ENCODE assay signal across 16 cellular contexts in genomic region chr16:1688807-1689560, GRCh38. TPM values are rescaled to one million over a fixed set of nuclear protein-coding genes. Genes with fewer than 3 reads are reported as not detected.
DNase-seq lines count a peak whose midpoint lies in the region; ATAC-seq, FAIRE-seq and TF ChIP-seq lines count a peak whose summit lies in the region.
"Had no signal": no experiment of that assay in that cellular context is flagged by ENCODE, and none has a peak within 500 bp of the region (broad histone marks: within the 10 kb centered on the region; RNA-seq: fewer than 3 reads in every experiment).

No MANE protein-coding gene starts in this region.

- no TSS peak for BruUV-seq in HepG2 (replicated peaks; lab: Mats Ljungman, UMichigan)

- no peaks in the 10 kb centered on the region for H3K9me3 ChIP-seq in heart left ventricle
- H3K9me3 ChIP-seq in right cardiac atrium (ENCODE audit: control insufficient read depth, low read length) = no peaks in the 10 kb centered on the region
- no peaks in the 10 kb centered on the region for H3K9me3 ChIP-seq in HepG2 (ENCODE audit: low read length)

- FAIRE-seq in HepG2 (lab: Jason Lieb, UNC) = peak; percentile 61

- TF ChIP-seq CTCF in heart left ventricle (IDR thresholded peaks at IDR 0.05) (no peak), chondrocyte (IDR thresholded peaks at IDR 0.05) (no peak), HepG2 (CRISPR knock-in tag; IDR thresholded peaks at IDR 0.05) (no peak)

- CTCF ChIA-PET in HepG2 (lab: Yijun Ruan, JAX; ENCODE audit: low intra/inter-chr PET ratio, low total read pairs) = no interaction called here
- CTCF ChIA-PET in activated CD4-positive, alpha-beta T cell treated with anti-CD3 and anti-CD28 coated beads, Interleukin-2, amount 10 ng/mL, durations not matched to agents 7 days and 5 days (lab: Charles Lee) = interaction anchor here (3.9 kb wide), 1 partner anchor 17 kb away, joined by 20 read pairs; the partner anchor contains the start of gene MAPK8IP3

- H3K27me3 ChIP-seq in heart left ventricle = no peaks in the 10 kb centered on the region
- no peaks in the 10 kb centered on the region for H3K27me3 ChIP-seq in right cardiac atrium (ENCODE audit: control insufficient read depth, insufficient read depth)
- no peaks in the 10 kb centered on the region for H3K27me3 ChIP-seq in HepG2 (ENCODE audit: control insufficient read depth in 1 of 2, insufficient read depth in 2 of 2, low read length in 2 of 2)
- H3K27me3 ChIP-seq: cardiac muscle cell had no signal

- WGBS in heart left ventricle, 4 donors = 75 to 79% (median 78%) methylated on average over 10 of the region's 10 CpGs
- WGBS in right cardiac atrium = 82% methylated on average over 10 of the region's 10 CpGs
- 45% methylated on average over 10 of the region's 10 CpGs for WGBS in HepG2 (ENCODE audit: low lambda C conversion rate)

- H3K27ac Mint-ChIP-seq in chondrocyte (ENCODE audit: unreplicated experiment) = peak overlapping the region; percentile 90
- H3K27ac Mint-ChIP-seq in activated CD4-positive, alpha-beta T cell treated with anti-CD3 and anti-CD28 coated beads, Interleukin-2, amount 10 ng/mL, durations not matched to agents 7 days and 5 days = no peak overlapping the region

- peak in 2 of 5 donors; percentile 48 to 56 for DNase-seq in heart left ventricle
- no peak for DNase-seq in right cardiac atrium
- no peak for DNase-seq in chondrocyte (ENCODE audit: low spot score)
- peak; percentile 88 for DNase-seq in HepG2 (ENCODE audit: low spot score)
- DNase-seq in AG08396 (ENCODE audit: low spot score) = no peak
- DNase-seq in activated CD4-positive, alpha-beta T cell treated with anti-CD3 and anti-CD28 coated beads, Interleukin-2, amount 10 ng/mL, durations not matched to agents 7 days and 5 days = no peak
- DNase-seq in NCI-H345 treated with DMSO at 0.1 percent for 48 hours (lab: John Stamatoyannopoulos, UW; ENCODE audit: unreplicated experiment) = no peak
- DNase-seq: activated CD8-positive, alpha-beta memory T cell treated with anti-CD3 and anti-CD28 coated beads, Interleukin-2, amount 50 U/mL, for 4 hours; hippocampal formation; natural killer cell; NCI-H524 treated with DMSO at 0.1 percent for 48 hours; stimulated activated naive CD8-positive, alpha-beta T cell treated with anti-CD3 and anti-CD28 coated beads, Interleukin-15, Interleukin-2, amounts not matched to agents 100 U/mL and 50 U/mL, for 24 hours had no signal

- H3K36me3 ChIP-seq in heart left ventricle = peaks cover 0 to 94% (median 72%) of the 10 kb centered on the region in 9 donors
- H3K36me3 ChIP-seq in HepG2 (replicated peaks in 1 of 2; ENCODE audit: control insufficient read depth in 1 of 2, insufficient read depth in 2 of 2, low read length in 2 of 2) = peaks cover 17 to 75% of the 10 kb centered on the region in 2 experiments

- POLR2A ChIA-PET in HepG2 (lab: Yijun Ruan, JAX) = interaction anchor here (1.3 to 2.1 kb wide), 2 partner anchors 11 to 17 kb away, joined by 7 to 12 read pairs; partner anchors contain the start of genes JPT2 and MAPK8IP3
- POLR2A ChIA-PET in activated CD4-positive, alpha-beta T cell treated with anti-CD3 and anti-CD28 coated beads, Interleukin-2, amount 10 ng/mL, durations not matched to agents 7 days and 5 days (lab: Charles Lee) = no interaction called here

- in situ Hi-C loops in HepG2 (cut with HindIII; ENCODE audit: extremely low pct_ligation_motif_present, low pct_unique_long_range_greater_than_20kb) = no loop called here

- peaks cover 13% of the 10 kb centered on the region for H3K36me3 Mint-ChIP-seq in chondrocyte (ENCODE audit: low read depth)
- peaks cover 31% of the 10 kb centered on the region for H3K36me3 Mint-ChIP-seq in activated CD4-positive, alpha-beta T cell treated with anti-CD3 and anti-CD28 coated beads, Interleukin-2, amount 10 ng/mL, durations not matched to agents 7 days and 5 days (ENCODE audit: low read depth)

- peak overlapping the region in 6 of 12 donors; percentile 23 to 73 (median 56) for H3K27ac ChIP-seq in heart left ventricle
- no peak overlapping the region for H3K27ac ChIP-seq in right cardiac atrium (ENCODE audit: low read length)
- peak overlapping the region; percentile 76 for H3K27ac ChIP-seq in HepG2 (ENCODE audit: extremely low read length, insufficient read depth, low read length)
- H3K27ac ChIP-seq: cardiac muscle cell had no signal

- intact Hi-C loops in heart left ventricle (cut with DNase I) (no loop called here), right cardiac atrium (cut with DNase I) (no loop called here), HepG2 (cut with micrococcal nuclease; ENCODE audit: unreplicated experiment) (no loop called here)

- TF ChIP-seq POLR2A in heart left ventricle (IDR thresholded peaks at IDR 0.05) (no peak), HepG2 (IDR thresholded peaks at IDR 0.05; ENCODE audit: insufficient read depth in 1 of 2, low read depth in 2 of 2, low read length in 2 of 2) (no peak)

- H3K9ac ChIP-seq in HepG2 (ENCODE audit: insufficient read depth, low read depth, low read length) = peak overlapping the region; percentile 65

- H3K9me3 Mint-ChIP-seq in chondrocyte (ENCODE audit: low read depth) = no peaks in the 10 kb centered on the region
- H3K9me3 Mint-ChIP-seq in activated CD4-positive, alpha-beta T cell treated with anti-CD3 and anti-CD28 coated beads, Interleukin-2, amount 10 ng/mL, durations not matched to agents 7 days and 5 days = no peaks in the 10 kb centered on the region
- H3K9me3 Mint-ChIP-seq: GM23338; natural killer cell; T-helper 2 cell treated with Interferon-gamma antibody and Interleukin-4, amounts not matched to agents 5 μg/mL and 100 μg/mL, for 36 hours had no signal

- peak overlapping the region; percentile 61 for H3K4me2 ChIP-seq in HepG2 (ENCODE audit: low read depth, low read length)
- H3K4me2 ChIP-seq: GM23338 had no signal

- H2AFZ ChIP-seq in HepG2 (ENCODE audit: low read length) = no peak overlapping the region
- H2AFZ ChIP-seq: GM23338 had no signal

- ATAC-seq in heart left ventricle = peak in 3 of 4 donors; percentile 69 to 91 (median 75)
- ATAC-seq in right cardiac atrium = no peak
- ATAC-seq in HepG2 = peak; percentile 88
- no peak for ATAC-seq in GM19023 (IDR thresholded peaks at IDR 0.05; ENCODE audit: unreplicated experiment)
- ATAC-seq: GM23338; natural killer cell; stimulated activated naive CD8-positive, alpha-beta T cell treated with anti-CD3 and anti-CD28 coated beads, Interleukin-15, Interleukin-2, amounts not matched to agents 100 U/mL and 50 U/mL, for 24 hours had no signal

- no peaks in the 10 kb centered on the region for H3K27me3 Mint-ChIP-seq in chondrocyte (ENCODE audit: low read depth)
- no peaks in the 10 kb centered on the region for H3K27me3 Mint-ChIP-seq in activated CD4-positive, alpha-beta T cell treated with anti-CD3 and anti-CD28 coated beads, Interleukin-2, amount 10 ng/mL, durations not matched to agents 7 days and 5 days

- peaks cover 46% of the 10 kb centered on the region for H3K4me1 Mint-ChIP-seq in chondrocyte (ENCODE audit: low read depth)
- peaks cover 4% of the 10 kb centered on the region for H3K4me1 Mint-ChIP-seq in activated CD4-positive, alpha-beta T cell treated with anti-CD3 and anti-CD28 coated beads, Interleukin-2, amount 10 ng/mL, durations not matched to agents 7 days and 5 days
- H3K4me1 Mint-ChIP-seq: GM23338, natural killer cell had no signal

- TF ChIP-seq EP300 in HepG2 (IDR thresholded peaks at IDR 0.05; ENCODE audit: low read depth in 2 of 2, low read length in 2 of 2) (peak in 1 of 2 experiments; percentile 63; a peak in 2 of 4 replicates), HepG2 (CRISPR knock-in tag; IDR thresholded peaks at IDR 0.05; ENCODE audit: borderline replicate concordance) (no peak)

- H3K4me1 ChIP-seq in heart left ventricle = peaks cover 0 to 31% (median 0%) of the 10 kb centered on the region in 12 donors
- H3K4me1 ChIP-seq in right cardiac atrium (ENCODE audit: control insufficient read depth, insufficient read depth, low read length) = no peaks in the 10 kb centered on the region
- H3K4me1 ChIP-seq in HepG2 (ENCODE audit: insufficient read depth, low read length) = peaks cover 35% of the 10 kb centered on the region

- TF ChIP-seq RAD21 in HepG2 (CRISPR knock-in tag; IDR thresholded peaks at IDR 0.05) = no peak

- H3K4me3 ChIP-seq in heart left ventricle (no peak overlapping the region), right cardiac atrium (ENCODE audit: low read length) (no peak overlapping the region), HepG2 (replicated peaks in 1 of 3; ENCODE audit: insufficient read depth in 1 of 3, low read depth in 2 of 3, low read length in 3 of 3) (no peak overlapping the region; a peak in 1 of 6 replicates)
- H3K4me3 ChIP-seq: cardiac muscle cell, GM23338 had no signal

- peaks cover 70% of the 10 kb centered on the region for H3K79me2 ChIP-seq in HepG2 (ENCODE audit: insufficient read depth, low read length)

- peaks cover 6% of the 10 kb centered on the region; the same call in 1 of the 2 replicates for H4K20me1 ChIP-seq in HepG2 (ENCODE audit: insufficient read depth, low read length)

- no peak overlapping the region for H3K4me3 Mint-ChIP-seq in chondrocyte (ENCODE audit: unreplicated experiment)
- no peak overlapping the region for H3K4me3 Mint-ChIP-seq in activated CD4-positive, alpha-beta T cell treated with anti-CD3 and anti-CD28 coated beads, Interleukin-2, amount 10 ng/mL, durations not matched to agents 7 days and 5 days
- H3K4me3 Mint-ChIP-seq: GM23338; natural killer cell; T-helper 2 cell treated with Interferon-gamma antibody and Interleukin-4, amounts not matched to agents 5 μg/mL and 100 μg/mL, for 36 hours had no signal

RNA-seq across cellular contexts. Expression of gene JPT2, which starts 10.9 kb away (rescaled TPM):
- total RNA-seq in heart left ventricle = 10 to 100 TPM; 11.7 to 50.4 (median 34.1) TPM
- polyA plus RNA-seq in heart left ventricle = 10 to 100 TPM; 11.0 to 76.1 TPM
- 10 to 100 TPM; 18.5 to 38.3 (median 25.3) TPM for total RNA-seq in right cardiac atrium
- 11.9 TPM for polyA plus RNA-seq in right cardiac atrium
- 59.2 to 65.9 TPM (median 63.0 TPM) in 3 replicates for total RNA-seq in chondrocyte
- total RNA-seq in HepG2 (2016; rRNA removed; fragmentation: Illumina TruSeq; extraction: Trizol) = 89.4 and 127 TPM in 2 replicates
- total RNA-seq in HepG2 (2016; cell fraction: cytosol; rRNA removed; fragmentation: Illumina TruSeq; extraction: Trizol; ENCODE audit: low read depth) = 11.5 and 13.4 TPM in 2 replicates
- 91.5 and 117 TPM in 2 replicates for total RNA-seq in HepG2 (2016; cell fraction: insoluble cytoplasmic fraction; rRNA removed; fragmentation: Illumina TruSeq; extraction: Trizol)
- 52.3 and 54.3 TPM in 2 replicates for total RNA-seq in HepG2 (2016; cell fraction: membrane; rRNA removed; fragmentation: Illumina TruSeq; extraction: Trizol)
- 37.4 and 43.4 TPM in 2 replicates for total RNA-seq in HepG2 (2016; cell fraction: nucleus; rRNA removed; fragmentation: Illumina TruSeq; extraction: Trizol)
- 52.5 and 53.5 TPM in 2 replicates for polyA plus RNA-seq in HepG2 (2011; rRNA removed)
- polyA plus RNA-seq in HepG2 (2011; cell fraction: cytosol; rRNA removed) = 36.8 and 43.8 TPM in 2 replicates
- 36.7 and 43.7 TPM in 2 replicates for polyA plus RNA-seq in HepG2 (2011; cell fraction: nucleus; rRNA removed)
- 50.1 and 68.5 TPM in 2 replicates for polyA plus RNA-seq in HepG2 (2012)
- 14.3 TPM in 2 replicates for polyA plus RNA-seq in HepG2 (2016; cell fraction: cytosol; fragmentation: Illumina TruSeq; extraction: Trizol; ENCODE audit: low read depth)
- polyA plus RNA-seq in HepG2 (2016; cell fraction: insoluble cytoplasmic fraction; fragmentation: Illumina TruSeq; extraction: Trizol; ENCODE audit: low read depth) = 154 and 168 TPM in 2 replicates
- 39.8 and 39.9 TPM in 2 replicates for polyA plus RNA-seq in HepG2 (2016; cell fraction: membrane; fragmentation: Illumina TruSeq; extraction: Trizol; ENCODE audit: low read depth)
- 63.6 and 72.2 TPM in 2 replicates for polyA plus RNA-seq in HepG2 (2016; cell fraction: nucleus; fragmentation: Illumina TruSeq; extraction: Trizol; ENCODE audit: insufficient read depth, low read depth)
- polyA minus RNA-seq in HepG2 (2011; rRNA and poly(A)+ RNA removed; ENCODE audit: low replicate concordance) = 35.4 and 60.1 TPM in 2 replicates
- 24.4 and 29.2 TPM in 2 replicates for polyA minus RNA-seq in HepG2 (2011; cell fraction: cytosol; rRNA and poly(A)+ RNA removed)
- 24.2 and 25.5 TPM in 2 replicates for polyA minus RNA-seq in HepG2 (2011; cell fraction: nucleus; rRNA and poly(A)+ RNA removed)
- 10 to 100 TPM; 56.5 to 65.2 TPM for total RNA-seq in activated CD4-positive, alpha-beta T cell treated with anti-CD3 and anti-CD28 coated beads, Interleukin-2, amount 10 ng/mL, durations not matched to agents 7 days and 5 days

RNA-seq across cellular contexts. Expression of gene MAPK8IP3, which starts 17.0 kb away (rescaled TPM):
- 10 to 100 TPM; 29.5 to 71.3 (median 63.1) TPM for total RNA-seq in heart left ventricle
- polyA plus RNA-seq in heart left ventricle = 10 to 100 TPM; 29.5 to 70.2 TPM
- 10 to 100 TPM; 71.1 to 87.6 (median 79.8) TPM for total RNA-seq in right cardiac atrium
- polyA plus RNA-seq in right cardiac atrium = 69.3 TPM
- total RNA-seq in chondrocyte = 53.8 to 66.0 TPM (median 56.4 TPM) in 3 replicates
- 3.6 and 25.1 TPM in 2 replicates for total RNA-seq in HepG2 (2016; rRNA removed; fragmentation: Illumina TruSeq; extraction: Trizol)
- total RNA-seq in HepG2 (2016; cell fraction: cytosol; rRNA removed; fragmentation: Illumina TruSeq; extraction: Trizol; ENCODE audit: low read depth) = 9.0 and 11.0 TPM in 2 replicates
- total RNA-seq in HepG2 (2016; cell fraction: insoluble cytoplasmic fraction; rRNA removed; fragmentation: Illumina TruSeq; extraction: Trizol) = 3.3 and 29.8 TPM in 2 replicates
- 3.8 and 4.5 TPM in 2 replicates for total RNA-seq in HepG2 (2016; cell fraction: membrane; rRNA removed; fragmentation: Illumina TruSeq; extraction: Trizol)
- 45.6 and 52.7 TPM in 2 replicates for total RNA-seq in HepG2 (2016; cell fraction: nucleus; rRNA removed; fragmentation: Illumina TruSeq; extraction: Trizol)
- 41.7 and 65.8 TPM in 2 replicates for polyA plus RNA-seq in HepG2 (2011; rRNA removed)
- 5.6 and 10.1 TPM in 2 replicates for polyA plus RNA-seq in HepG2 (2011; cell fraction: cytosol; rRNA removed)
- 653 and 865 TPM in 2 replicates for polyA plus RNA-seq in HepG2 (2011; cell fraction: nucleus; rRNA removed)
- polyA plus RNA-seq in HepG2 (2012) = 43.5 and 49.9 TPM in 2 replicates
- polyA plus RNA-seq in HepG2 (2016; cell fraction: cytosol; fragmentation: Illumina TruSeq; extraction: Trizol; ENCODE audit: low read depth) = 0.76 and 0.97 TPM in 2 replicates
- polyA plus RNA-seq in HepG2 (2016; cell fraction: insoluble cytoplasmic fraction; fragmentation: Illumina TruSeq; extraction: Trizol; ENCODE audit: low read depth) = 3.3 and 4.5 TPM in 2 replicates
- 1.8 and 2.1 TPM in 2 replicates for polyA plus RNA-seq in HepG2 (2016; cell fraction: membrane; fragmentation: Illumina TruSeq; extraction: Trizol; ENCODE audit: low read depth)
- polyA plus RNA-seq in HepG2 (2016; cell fraction: nucleus; fragmentation: Illumina TruSeq; extraction: Trizol; ENCODE audit: insufficient read depth, low read depth) = 244 and 279 TPM in 2 replicates
- polyA minus RNA-seq in HepG2 (2011; rRNA and poly(A)+ RNA removed; ENCODE audit: low replicate concordance) = 15.0 and 33.9 TPM in 2 replicates
- polyA minus RNA-seq in HepG2 (2011; cell fraction: cytosol; rRNA and poly(A)+ RNA removed) = 4.7 and 4.8 TPM in 2 replicates
- 92.2 and 93.0 TPM in 2 replicates for polyA minus RNA-seq in HepG2 (2011; cell fraction: nucleus; rRNA and poly(A)+ RNA removed)
- total RNA-seq in activated CD4-positive, alpha-beta T cell treated with anti-CD3 and anti-CD28 coated beads, Interleukin-2, amount 10 ng/mL, durations not matched to agents 7 days and 5 days = 100 to 1,000 TPM; 101 to 108 TPM

Comparison
In these comparisons a context has a peak if more than half of its experiments do, and no peak if none do; other contexts are left out.
1. ATAC-seq: peak in heart left ventricle (3 of 4) and HepG2 (single experiment); none in right cardiac atrium (0 of 2) and GM19023 (single experiment).